ENCODE assay signal across 12 cellular contexts in genomic region chr6:143579703-143580102, GRCh38.
DNase-seq lines count a peak whose midpoint lies in the region; ATAC-seq and TF ChIP-seq lines count a peak whose summit lies in the region.
"Had no signal": no experiment of that assay in that cellular context is flagged by ENCODE, and none has a peak within 500 bp of the region (broad histone marks: within the 10 kb centered on the region; RNA-seq: fewer than 3 reads in every experiment).

No MANE protein-coding gene starts in this region.

- H3K27me3 ChIP-seq in adrenal gland, result no peaks in the 10 kb centered on the region
- H3K27me3 ChIP-seq: suprapubic skin had no signal

- peaks cover 11 to 12% of the 10 kb centered on the region in 2 donors for H3K4me1 ChIP-seq in adrenal gland (replicated peaks in 1 of 2)

- peak overlapping the region in 1 of 5 donors; percentile 46 for H3K27ac ChIP-seq in adrenal gland
- H3K27ac ChIP-seq: suprapubic skin had no signal

- H3K36me3 ChIP-seq in adrenal gland (replicated peaks in 1 of 2), result no peaks in the 10 kb centered on the region
- H3K36me3 ChIP-seq: suprapubic skin had no signal

- ATAC-seq in GM21619 (IDR thresholded peaks at IDR 0.05; ENCODE audit: unreplicated experiment), result no peak
- ATAC-seq in HG03457 (IDR thresholded peaks at IDR 0.05; ENCODE audit: unreplicated experiment), result no peak

- intact Hi-C loops in adrenal gland (cut with DNase I) (loop anchor here (5.0 to 10.0 kb wide), 2 partner anchors 265 to 433 kb away; partner anchors contain the start of gene LTV1 (in 1 of the 2)), posterior vena cava (cut with DNase I) (loop anchor here (5.0 to 10.0 kb wide), 5 partner anchors 95 to 433 kb away; partner anchors contain the start of genes LTV1 (in 1 of the 2), PHACTR2 (in 1 of the 2) and PLAGL1 (in 1 of the 2))

- DNase-seq in EH (ENCODE audit: low read depth) (peak; percentile 93), adrenal gland (peak; percentile 66 to 88 (median 84)), foreskin fibroblast (peak; percentile 81 to 86), posterior vena cava (ENCODE audit: low spot score) (peak; percentile 88), NCI-H1436 (lab: John Stamatoyannopoulos, UW) (no peak)
- DNase-seq in activated effector memory CD4-positive, alpha-beta T cell treated with Interleukin-2 at 50 U/mL for 16 hours, result no peak
- DNase-seq: activated naive CD8-positive, alpha-beta T cell treated with anti-CD3 and anti-CD28 coated beads, Interleukin-2, amount 10 ng/mL, durations not matched to agents 7 days and 5 days; CD4-positive, alpha-beta memory T cell; kidney had no signal

- no peaks in the 10 kb centered on the region for H3K9me3 ChIP-seq in adrenal gland (replicated peaks in 1 of 3)
- H3K9me3 ChIP-seq: suprapubic skin had no signal

- TF ChIP-seq POLR2A in adrenal gland (IDR thresholded peaks at IDR 0.05), result no peak

- 63 to 90% (median 64%) methylated on average over 4 to 8 of the region's 8 CpGs for WGBS in adrenal gland, 4 donors

- no peak overlapping the region for H3K4me3 ChIP-seq in adrenal gland
- no peak overlapping the region for H3K4me3 ChIP-seq in foreskin fibroblast (ENCODE audit: low read depth in 1 of 2, low read length in 2 of 2)
- H3K4me3 ChIP-seq: suprapubic skin had no signal

- no peak for TF ChIP-seq CTCF in adrenal gland (IDR thresholded peaks at IDR 0.05)
- TF ChIP-seq CTCF in foreskin fibroblast (IDR thresholded peaks at IDR 0.05; ENCODE audit: low read depth, low read length), result no peak

Comparison
In these comparisons a context has a peak if more than half of its experiments do, and no peak if none do; other contexts are left out.
1. DNase-seq: peak in EH (single experiment), adrenal gland (7 of 7), foreskin fibroblast (2 of 2) and posterior vena cava (single experiment); none in activated effector memory CD4-positive, alpha-beta T cell treated with Interleukin-2 at 50 U/mL for 16 hours (single experiment) and NCI-H1436 (single experiment).